In the genomic region with DNA sequence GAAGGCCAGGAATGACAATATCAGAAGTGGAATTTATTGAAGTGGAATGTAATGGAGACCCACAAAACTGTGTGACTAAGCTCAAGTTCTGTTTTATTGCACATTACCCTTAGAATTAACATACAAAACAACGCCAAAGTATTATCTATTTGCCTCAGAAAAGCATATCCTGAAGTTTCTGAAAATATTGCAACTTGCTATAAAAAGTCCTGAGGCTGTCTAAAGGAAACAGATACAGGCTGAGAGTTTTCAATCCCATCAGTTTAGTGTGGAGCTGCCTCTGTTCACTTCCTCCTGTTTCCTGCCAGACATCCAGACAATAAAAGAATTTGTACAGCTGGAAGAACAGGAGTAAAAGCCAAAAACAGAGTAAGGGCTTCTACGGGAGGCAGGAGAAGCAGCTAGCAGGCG, we compare ENCODE assay signal across 17 cellular contexts.
DNase-seq lines count a peak whose midpoint lies in the region; ATAC-seq and TF ChIP-seq lines count a peak whose summit lies in the region.
"Had no signal": no experiment of that assay in that cellular context is flagged by ENCODE, and none has a peak within 500 bp of the region (broad histone marks: within the 10 kb centered on the region; RNA-seq: fewer than 3 reads in every experiment).

No MANE protein-coding gene starts in this region.

- DNase-seq in GM03348 (ENCODE audit: low spot score) (peak; percentile 33), brain microvascular endothelial cell (no peak), left cardiac atrium (no peak), pulmonary artery endothelial cell (ENCODE audit: low read depth, low spot score) (peak; percentile 81), NCI-H146 (lab: John Stamatoyannopoulos, UW) (no peak)
- no peak for DNase-seq in natural killer cell treated with Interleukin-12 subunit alpha and Interleukin-12 subunit beta and Interleukin-15 and Interleukin-18, amount 100 ng/mL, for 72 hours (ENCODE audit: low spot score)
- no peak for DNase-seq in activated CD4-positive, alpha-beta memory T cell treated with anti-CD3 and anti-CD28 coated beads for 36 hours
- DNase-seq: activated naive CD4-positive, alpha-beta T cell treated with Interleukin-2 at 50 U/mL for 16 hours; C1 segment of cervical spinal cord; mucosa of descending colon; NCI-H1105 treated with DMSO at 0.1 percent for 48 hours; NCI-H345; stimulated activated CD4-positive, alpha-beta T cell treated with anti-CD3 and anti-CD28 coated beads, Interleukin-2, amount 100 ng/mL, for 24 hours; stimulated activated CD8-positive, alpha-beta memory T cell treated with anti-CD3 and anti-CD28 coated beads, Interleukin-4, amount 100 ng/mL, for 48 hours had no signal

- CTCF ChIA-PET in activated CD4-positive, alpha-beta memory T cell treated with anti-CD3 and anti-CD28 coated beads for 36 hours (lab: Charles Lee) = interaction anchor here (2.1 kb wide), 1 partner anchor 29 kb away, joined by 5 read pairs; no protein-coding TSS in a partner anchor

- peak overlapping the region; percentile 45 for H3K27ac ChIP-seq in brain microvascular endothelial cell

- H3K27ac Mint-ChIP-seq in natural killer cell treated with Interleukin-12 subunit alpha and Interleukin-12 subunit beta and Interleukin-15 and Interleukin-18, amount 100 ng/mL, for 72 hours = no peak overlapping the region
- H3K27ac Mint-ChIP-seq in activated CD4-positive, alpha-beta memory T cell treated with anti-CD3 and anti-CD28 coated beads for 36 hours = no peak overlapping the region
- H3K27ac Mint-ChIP-seq: progenitor cell of endocrine pancreas, type B pancreatic cell had no signal

- POLR2A ChIA-PET in activated CD4-positive, alpha-beta memory T cell treated with anti-CD3 and anti-CD28 coated beads for 36 hours (lab: Charles Lee) = no interaction called here

- peaks cover 2 to 19% of the 10 kb centered on the region in 2 donors for H3K27me3 Mint-ChIP-seq in natural killer cell treated with Interleukin-12 subunit alpha and Interleukin-12 subunit beta and Interleukin-15 and Interleukin-18, amount 100 ng/mL, for 72 hours
- no peaks in the 10 kb centered on the region for H3K27me3 Mint-ChIP-seq in activated CD4-positive, alpha-beta memory T cell treated with anti-CD3 and anti-CD28 coated beads for 36 hours
- H3K27me3 Mint-ChIP-seq: progenitor cell of endocrine pancreas, type B pancreatic cell had no signal

- H3K4me3 Mint-ChIP-seq in natural killer cell treated with Interleukin-12 subunit alpha and Interleukin-12 subunit beta and Interleukin-15 and Interleukin-18, amount 100 ng/mL, for 72 hours = no peak overlapping the region
- no peak overlapping the region for H3K4me3 Mint-ChIP-seq in activated CD4-positive, alpha-beta memory T cell treated with anti-CD3 and anti-CD28 coated beads for 36 hours
- H3K4me3 Mint-ChIP-seq: type B pancreatic cell had no signal

- H3K36me3 Mint-ChIP-seq in natural killer cell treated with Interleukin-12 subunit alpha and Interleukin-12 subunit beta and Interleukin-15 and Interleukin-18, amount 100 ng/mL, for 72 hours = no peaks in the 10 kb centered on the region
- H3K36me3 Mint-ChIP-seq in activated CD4-positive, alpha-beta memory T cell treated with anti-CD3 and anti-CD28 coated beads for 36 hours = no peaks in the 10 kb centered on the region

- peak; percentile 73 to 82 for ATAC-seq in left cardiac atrium
- ATAC-seq in natural killer cell treated with Interleukin-12 subunit alpha and Interleukin-12 subunit beta and Interleukin-15 and Interleukin-18, amount 100 ng/mL, for 72 hours = no peak
- ATAC-seq in HG03025 (IDR thresholded peaks at IDR 0.05; ENCODE audit: low FRiP score, unreplicated experiment) = no peak
- ATAC-seq: mucosa of descending colon had no signal

- H3K4me1 Mint-ChIP-seq in natural killer cell treated with Interleukin-12 subunit alpha and Interleukin-12 subunit beta and Interleukin-15 and Interleukin-18, amount 100 ng/mL, for 72 hours (ENCODE audit: low read depth in 2 of 2) = no peaks in the 10 kb centered on the region
- no peaks in the 10 kb centered on the region for H3K4me1 Mint-ChIP-seq in activated CD4-positive, alpha-beta memory T cell treated with anti-CD3 and anti-CD28 coated beads for 36 hours (ENCODE audit: low read depth)

- intact Hi-C loops in left cardiac atrium (cut with DNase I) = no loop called here
- intact Hi-C loops in activated CD4-positive, alpha-beta memory T cell treated with anti-CD3 and anti-CD28 coated beads for 36 hours (cut with micrococcal nuclease) = no loop called here

- in situ Hi-C loops in brain microvascular endothelial cell (cut with HindIII; ENCODE audit: low pct_ligation_motif_present, low sequenced_read_pairs) = no loop called here

- H3K27me3 ChIP-seq in brain microvascular endothelial cell (replicated peaks) = no peaks in the 10 kb centered on the region

- H3K9me3 Mint-ChIP-seq in natural killer cell treated with Interleukin-12 subunit alpha and Interleukin-12 subunit beta and Interleukin-15 and Interleukin-18, amount 100 ng/mL, for 72 hours = no peaks in the 10 kb centered on the region
- no peaks in the 10 kb centered on the region for H3K9me3 Mint-ChIP-seq in activated CD4-positive, alpha-beta memory T cell treated with anti-CD3 and anti-CD28 coated beads for 36 hours
- H3K9me3 Mint-ChIP-seq: type B pancreatic cell had no signal

- no peak overlapping the region for H3K4me3 ChIP-seq in brain microvascular endothelial cell (ENCODE audit: low read depth, low read length)
- H3K4me3 ChIP-seq: mucosa of descending colon had no signal

- peaks cover 47% of the 10 kb centered on the region for H3K36me3 ChIP-seq in brain microvascular endothelial cell (replicated peaks)

- no peak for TF ChIP-seq CTCF in brain microvascular endothelial cell (IDR thresholded peaks at IDR 0.05; ENCODE audit: low read depth, low read length, missing control alignments)

Comparison
In these comparisons a context has a peak if more than half of its experiments do, and no peak if none do; other contexts are left out.
1. DNase-seq: peak in GM03348 (single experiment) and pulmonary artery endothelial cell (single experiment); none in brain microvascular endothelial cell (single experiment), left cardiac atrium (single experiment), natural killer cell treated with Interleukin-12 subunit alpha and Interleukin-12 subunit beta and Interleukin-15 and Interleukin-18, amount 100 ng/mL, for 72 hours (single experiment), NCI-H146 (single experiment) and activated CD4-positive, alpha-beta memory T cell treated with anti-CD3 and anti-CD28 coated beads for 36 hours (single experiment).
2. ATAC-seq: peak in left cardiac atrium (2 of 2); none in natural killer cell treated with Interleukin-12 subunit alpha and Interleukin-12 subunit beta and Interleukin-15 and Interleukin-18, amount 100 ng/mL, for 72 hours (0 of 2) and HG03025 (single experiment).